In the genomic region with DNA sequence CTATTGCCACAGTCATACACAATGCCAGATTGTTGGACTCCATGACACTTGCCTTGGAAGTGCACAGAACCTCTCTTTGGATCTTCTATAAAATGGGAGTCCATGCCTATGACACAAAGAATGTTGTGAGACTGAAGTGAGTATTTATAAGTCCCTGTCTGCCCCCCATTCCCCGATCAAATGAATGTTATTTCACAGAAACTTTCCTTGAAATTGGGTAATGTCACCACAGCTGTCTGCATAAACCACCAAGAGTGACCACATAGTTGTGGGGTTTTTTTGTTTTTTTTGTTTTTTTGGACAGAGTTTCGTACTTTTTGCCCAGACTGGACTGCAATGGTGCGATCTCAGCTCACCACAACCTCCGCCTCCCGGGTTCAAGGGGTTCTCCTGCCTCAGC, we compare ENCODE assay signal across 29 cellular contexts. TPM values are rescaled to one million over a fixed set of nuclear protein-coding genes. Genes with fewer than 3 reads are reported as not detected.
"Had no signal": no experiment of that assay in that cellular context is flagged by ENCODE, and none has a peak within 500 bp of the region (broad histone marks: within the 10 kb centered on the region; RNA-seq: fewer than 3 reads in every experiment).

No MANE protein-coding gene starts in this region.

- H3K4me1 Mint-ChIP-seq: naive thymus-derived CD8-positive, alpha-beta T cell had no signal

- ATAC-seq: left ventricle myocardium superior; lower lobe of right lung; naive thymus-derived CD8-positive, alpha-beta T cell; psoas muscle; right cardiac atrium; stimulated activated memory B cell treated with anti-CD40 and anti-IgM and Interleukin-4, amounts not matched to agents 10 μg/mL and 1 μg/mL and 100 μg/mL, for 72 hours; stimulated activated naive CD8-positive, alpha-beta T cell treated with anti-CD3 and anti-CD28 coated beads, Interleukin-15, Interleukin-2, amounts not matched to agents 100 U/mL and 50 U/mL, for 24 hours had no signal

- H3K27ac ChIP-seq: coronary artery, esophagus squamous epithelium, lower lobe of right lung, ovary, psoas muscle, sigmoid colon, skin epidermis, spleen, thoracic aorta, tibial nerve, upper lobe of left lung had no signal

- H3K27me3 ChIP-seq: esophagus squamous epithelium, ovary, sigmoid colon, tibial nerve, upper lobe of left lung had no signal

- H3K9me3 Mint-ChIP-seq: naive thymus-derived CD8-positive, alpha-beta T cell; stimulated activated memory B cell treated with anti-CD40 and anti-IgM and Interleukin-4, amounts not matched to agents 10 μg/mL and 1 μg/mL and 100 μg/mL, for 72 hours had no signal

- H3K9me3 ChIP-seq: esophagus squamous epithelium, lower lobe of right lung, ovary, psoas muscle, sigmoid colon, spleen, thoracic aorta, tibial nerve, upper lobe of left lung had no signal

- H3K4me3 Mint-ChIP-seq: naive thymus-derived CD8-positive, alpha-beta T cell; nephron progenitor cell; stimulated activated memory B cell treated with anti-CD40 and anti-IgM and Interleukin-4, amounts not matched to agents 10 μg/mL and 1 μg/mL and 100 μg/mL, for 72 hours had no signal

- H3K4me3 ChIP-seq: coronary artery, esophagus squamous epithelium, lower lobe of right lung, ovary, psoas muscle, sigmoid colon, skin epidermis, spleen, thoracic aorta, tibial nerve, upper lobe of left lung had no signal

- H3K36me3 Mint-ChIP-seq: naive thymus-derived CD8-positive, alpha-beta T cell; stimulated activated memory B cell treated with anti-CD40 and anti-IgM and Interleukin-4, amounts not matched to agents 10 μg/mL and 1 μg/mL and 100 μg/mL, for 72 hours had no signal

- H3K27ac Mint-ChIP-seq: naive thymus-derived CD8-positive, alpha-beta T cell; nephron progenitor cell; stimulated activated memory B cell treated with anti-CD40 and anti-IgM and Interleukin-4, amounts not matched to agents 10 μg/mL and 1 μg/mL and 100 μg/mL, for 72 hours had no signal

- FAIRE-seq: endometrium, keratinocyte had no signal

- H3K4me1 ChIP-seq: lower lobe of right lung, psoas muscle, sigmoid colon, spleen, tibial nerve, upper lobe of left lung had no signal

- H3K36me3 ChIP-seq: esophagus squamous epithelium, lower lobe of right lung, ovary, sigmoid colon, spleen, thoracic aorta, tibial nerve, upper lobe of left lung had no signal

- DNase-seq: dermis blood vessel endothelial cell; effector memory CD4-positive, alpha-beta T cell; erythroblast; esophagus squamous epithelium; foreskin melanocyte; head of caudate nucleus; left ventricle myocardium superior; lower lobe of right lung; naive thymus-derived CD8-positive, alpha-beta T cell; nephron progenitor cell; occipital lobe; ovary; posterior cingulate gyrus; psoas muscle; right cardiac atrium; sigmoid colon; spleen; stimulated activated CD4-positive, alpha-beta T cell treated with anti-CD3 and anti-CD28 coated beads, Interleukin-4, amount 100 ng/mL, for 4 hours; stimulated activated naive CD8-positive, alpha-beta T cell treated with anti-CD3 and anti-CD28 coated beads, Interleukin-15, Interleukin-2, amounts not matched to agents 100 U/mL and 50 U/mL, for 24 hours; upper lobe of left lung had no signal

RNA-seq across cellular contexts. Expression of a gene that starts 59.1 kb away (rescaled TPM):
- total RNA-seq: dermis blood vessel endothelial cell, lower lobe of right lung, mesenteric fat pad, myocyte, occipital lobe, thoracic aorta, tibial nerve, upper lobe of left lung had no signal
